In the genomic region with DNA sequence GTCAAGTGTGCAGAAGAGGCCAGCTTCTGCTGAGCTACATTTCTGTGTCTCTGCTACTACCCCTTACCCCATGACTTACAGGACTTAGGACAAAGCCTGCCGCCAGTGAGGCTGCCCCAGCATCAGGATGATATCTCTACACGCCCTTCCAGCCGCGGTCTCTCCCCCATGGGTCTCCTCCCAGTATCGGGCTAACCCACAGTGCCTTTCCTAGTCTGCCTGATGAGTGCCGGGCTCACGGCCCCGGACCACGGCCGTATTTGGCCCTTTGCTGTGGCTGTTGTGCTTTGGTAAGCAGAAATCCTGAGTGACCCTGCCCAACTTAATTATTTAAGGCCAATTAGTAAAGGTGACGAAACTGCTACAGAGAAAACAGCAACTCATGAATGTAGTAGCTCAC, we compare ENCODE assay signal across 16 cellular contexts.
DNase-seq lines count a peak whose midpoint lies in the region; ATAC-seq and TF ChIP-seq lines count a peak whose summit lies in the region.
"Had no signal": no experiment of that assay in that cellular context is flagged by ENCODE, and none has a peak within 500 bp of the region (broad histone marks: within the 10 kb centered on the region; RNA-seq: fewer than 3 reads in every experiment).

No MANE protein-coding gene starts in this region.

- 95 to 96% methylated on average over 11 of the region's 11 CpGs for WGBS in thyroid gland, 2 donors
- no CpG with 5 or more reads among the region's 11 CpGs for WGBS in trophoblast cell (ENCODE audit: extremely low coverage, insufficient coverage, insufficient read length)

- H2AK5ac ChIP-seq in trophoblast cell (ENCODE audit: low read length), result no peak overlapping the region

- H3K14ac ChIP-seq in trophoblast cell (ENCODE audit: low read length), result no peak overlapping the region

- peak overlapping the region; percentile 42 for H3K4me3 Mint-ChIP-seq in endothelial cell (ENCODE audit: unreplicated experiment)
- no peak overlapping the region for H3K4me3 Mint-ChIP-seq in nephron
- H3K4me3 Mint-ChIP-seq: activated CD4-positive, alpha-beta T cell treated with anti-CD3 and anti-CD28 coated beads, Interleukin-2, amount 10 ng/mL, durations not matched to agents 7 days and 5 days had no signal

- no peak overlapping the region for H4K91ac ChIP-seq in trophoblast cell (ENCODE audit: low read depth, low read length)

- no peaks in the 10 kb centered on the region for H3K79me1 ChIP-seq in trophoblast cell (ENCODE audit: low read length)

- no peak overlapping the region for H2BK120ac ChIP-seq in trophoblast cell (ENCODE audit: insufficient read depth, low read length, poor library complexity)

- DNase-seq in HUDEP-2 (lab: John Stamatoyannopoulos, UW; ENCODE audit: unreplicated experiment in 76 of 76), result peak in 68 of 76 experiments; percentile 4 to 70 (median 53)
- no peak for DNase-seq in endothelial cell (ENCODE audit: low spot score)
- DNase-seq in thyroid gland, result no peak
- no peak for DNase-seq in GDM1 (lab: John Stamatoyannopoulos, UW)
- no peak for DNase-seq in trophoblast cell
- DNase-seq in kidney tubule cell (ENCODE audit: low spot score), result no peak
- DNase-seq: activated CD4-positive, alpha-beta T cell treated with anti-CD3 and anti-CD28 coated beads, Interleukin-2, amount 10 ng/mL, durations not matched to agents 7 days and 5 days; activated CD8-positive, alpha-beta memory T cell treated with anti-CD3 and anti-CD28 coated beads, Interleukin-2, amount 50 U/mL, for 48 hours; activated naive CD4-positive, alpha-beta T cell; DMS153; mucosa of descending colon; stimulated activated CD4-positive, alpha-beta T cell treated with anti-CD3 and anti-CD28 coated beads, Interleukin-1b, Interleukin-23, amount 100 ng/mL, for 48 hours had no signal

- peaks cover 12% of the 10 kb centered on the region for H3K27me3 Mint-ChIP-seq in endothelial cell (ENCODE audit: unreplicated experiment)
- no peaks in the 10 kb centered on the region for H3K27me3 Mint-ChIP-seq in nephron (ENCODE audit: low read depth)
- H3K27me3 Mint-ChIP-seq: activated CD4-positive, alpha-beta T cell treated with anti-CD3 and anti-CD28 coated beads, Interleukin-2, amount 10 ng/mL, durations not matched to agents 7 days and 5 days had no signal

- no peak overlapping the region for H2BK12ac ChIP-seq in trophoblast cell (ENCODE audit: low read length)

- no peak overlapping the region for H3K4me2 ChIP-seq in trophoblast cell (ENCODE audit: low read length)

- TF ChIP-seq CTCF in endothelial cell (IDR thresholded peaks at IDR 0.05; ENCODE audit: unreplicated experiment) (no peak), nephron (IDR thresholded peaks at IDR 0.05; ENCODE audit: unreplicated experiment in 3 of 3) (no peak), thyroid gland (IDR thresholded peaks at IDR 0.05) (no peak)

- H2BK5ac ChIP-seq in trophoblast cell (ENCODE audit: low read depth, low read length, poor library complexity), result no peak overlapping the region

- H3K36me3 ChIP-seq in thyroid gland (peaks cover 62 to 68% of the 10 kb centered on the region in 2 donors), trophoblast cell (ENCODE audit: control insufficient read depth in 1 of 2, insufficient read depth in 2 of 2, low read length in 2 of 2) (peaks cover 77 to 96% of the 10 kb centered on the region in 2 experiments)

- no peak overlapping the region for H3K23ac ChIP-seq in trophoblast cell (ENCODE audit: low read length)

- ATAC-seq in HG02970 (IDR thresholded peaks at IDR 0.05; ENCODE audit: low FRiP score, unreplicated experiment), result no peak
- ATAC-seq: Panc1, sciatic nerve had no signal

- H3K27ac ChIP-seq in thyroid gland, result peak overlapping the region in 2 of 3 donors; percentile 27 to 54
- no peak overlapping the region for H3K27ac ChIP-seq in trophoblast cell (ENCODE audit: low read depth, low read length)

- H3K9ac ChIP-seq in trophoblast cell (ENCODE audit: low read length), result no peak overlapping the region

- H3K4me3 ChIP-seq in thyroid gland (replicated peaks in 1 of 3), result no peak overlapping the region
- no peak overlapping the region for H3K4me3 ChIP-seq in trophoblast cell (ENCODE audit: low read depth, low read length)
- H3K4me3 ChIP-seq: mucosa of descending colon had no signal

- no peak overlapping the region for H3K18ac ChIP-seq in trophoblast cell (ENCODE audit: low read length)

- H3K79me2 ChIP-seq in trophoblast cell (ENCODE audit: control insufficient read depth, insufficient read depth, low read length, poor library complexity), result no peaks in the 10 kb centered on the region

- H3K4ac ChIP-seq in trophoblast cell (ENCODE audit: low read depth, low read length), result no peak overlapping the region

- H4K8ac ChIP-seq in trophoblast cell (ENCODE audit: low read depth, low read length), result no peak overlapping the region

- no peak overlapping the region for H2AFZ ChIP-seq in trophoblast cell (ENCODE audit: insufficient read depth, low read length, poor library complexity)

- no peak for TF ChIP-seq POLR2A in thyroid gland (IDR thresholded peaks at IDR 0.05)

- H3K9me3 ChIP-seq in thyroid gland (no peaks in the 10 kb centered on the region), trophoblast cell (ENCODE audit: insufficient read depth, low read depth, low read length) (no peaks in the 10 kb centered on the region)
- H3K9me3 ChIP-seq: mucosa of descending colon had no signal

- H3K4me1 ChIP-seq in thyroid gland (peaks cover 22 to 36% of the 10 kb centered on the region in 2 donors), trophoblast cell (ENCODE audit: control insufficient read depth in 1 of 2, insufficient read depth in 2 of 2, low read length in 2 of 2) (no peaks in the 10 kb centered on the region)

- H3K36me3 Mint-ChIP-seq in endothelial cell (ENCODE audit: low read depth, unreplicated experiment) (peaks cover 89% of the 10 kb centered on the region), nephron (ENCODE audit: low read depth) (peaks cover 85% of the 10 kb centered on the region)

- intact Hi-C loops in thyroid gland (cut with DNase I), result no loop called here

- H3K9me3 Mint-ChIP-seq in endothelial cell (ENCODE audit: unreplicated experiment) (no peaks in the 10 kb centered on the region), nephron (no peaks in the 10 kb centered on the region)
- H3K9me3 Mint-ChIP-seq: activated CD4-positive, alpha-beta T cell treated with anti-CD3 and anti-CD28 coated beads, Interleukin-2, amount 10 ng/mL, durations not matched to agents 7 days and 5 days had no signal

- H3K27ac Mint-ChIP-seq in endothelial cell (ENCODE audit: unreplicated experiment), result no peak overlapping the region
- peak overlapping the region; percentile 75 to 93 (median 87) for H3K27ac Mint-ChIP-seq in nephron
- H3K27ac Mint-ChIP-seq: activated CD4-positive, alpha-beta T cell treated with anti-CD3 and anti-CD28 coated beads, Interleukin-2, amount 10 ng/mL, durations not matched to agents 7 days and 5 days had no signal

- H3K4me1 Mint-ChIP-seq in endothelial cell (ENCODE audit: unreplicated experiment), result peaks cover 21% of the 10 kb centered on the region
- peaks cover 9% of the 10 kb centered on the region for H3K4me1 Mint-ChIP-seq in nephron

- no peak overlapping the region for H4K12ac ChIP-seq in trophoblast cell (ENCODE audit: low read depth, low read length)

- no peaks in the 10 kb centered on the region for H3K27me3 ChIP-seq in thyroid gland
- H3K27me3 ChIP-seq in trophoblast cell (ENCODE audit: insufficient read depth, low read length), result no peaks in the 10 kb centered on the region

Comparison
In these comparisons a context has a peak if more than half of its experiments do, and no peak if none do; other contexts are left out.
1. DNase-seq: peak in HUDEP-2 (68 of 76); none in endothelial cell (single experiment), thyroid gland (0 of 2), GDM1 (single experiment), trophoblast cell (0 of 2) and kidney tubule cell (single experiment).